ENCODE assay signal across 1 cellular context in the genomic region with DNA sequence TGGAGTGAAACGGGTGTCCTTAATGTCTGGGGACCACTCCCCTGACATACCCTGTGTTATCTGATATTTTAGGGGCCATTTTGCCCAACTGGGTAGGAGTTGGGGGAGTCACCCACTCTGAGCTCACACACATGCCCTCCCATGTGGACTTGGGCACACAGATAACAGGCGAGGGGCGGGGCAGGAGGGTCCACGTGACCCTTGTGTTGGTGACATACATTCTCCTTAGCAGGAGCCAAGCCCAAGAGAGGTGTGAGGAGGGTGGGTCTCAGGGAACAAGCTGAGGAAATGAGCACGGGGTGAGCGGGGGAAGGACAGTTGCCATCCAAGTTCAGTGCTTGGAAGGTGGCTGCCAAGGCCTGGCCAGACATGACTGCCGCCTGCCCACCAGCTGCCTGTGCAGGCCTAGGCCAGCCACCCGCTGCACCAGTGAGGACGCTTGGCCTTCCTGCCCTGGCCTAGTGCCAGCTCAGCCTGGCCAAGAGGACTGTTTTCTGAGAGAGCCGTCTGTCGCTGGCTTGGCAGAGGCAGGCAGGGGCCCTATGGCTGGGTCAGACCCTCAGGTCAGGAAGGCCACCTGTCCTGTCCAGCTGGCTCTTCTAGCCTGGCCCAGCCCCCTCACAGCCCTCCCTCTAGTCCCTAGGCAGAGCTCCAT.
TF ChIP-seq lines count a peak whose summit lies in the region.

No MANE protein-coding gene starts in this region.

TF ChIP-seq in HepG2, 621 proteins besides CTCF, POLR2A, EP300 and RAD21:
- no peak for TF ChIP-seq NRL (CRISPR knock-in tag; IDR thresholded peaks at IDR 0.05; ENCODE audit: borderline replicate concordance)
- TF ChIP-seq THYN1 (CRISPR knock-in tag; IDR thresholded peaks at IDR 0.05; ENCODE audit: borderline replicate concordance, low read depth) = no peak
- no peak for TF ChIP-seq ZNF235 (CRISPR knock-in tag; IDR thresholded peaks at IDR 0.05; ENCODE audit: borderline replicate concordance)
- TF ChIP-seq USF2 (IDR thresholded peaks at IDR 0.05; ENCODE audit: low read depth, low read length) = no peak
- peak; percentile 19; the same call in 1 of the 2 replicates for TF ChIP-seq USF2 (CRISPR knock-in tag; IDR thresholded peaks at IDR 0.05; ENCODE audit: borderline replicate concordance)
- TF ChIP-seq ZFY (CRISPR knock-in tag; IDR thresholded peaks at IDR 0.05) = no peak
- no peak for TF ChIP-seq KLF16 (CRISPR knock-in tag; IDR thresholded peaks at IDR 0.05)
- no peak for TF ChIP-seq ISX (CRISPR knock-in tag; conservative IDR thresholded peaks at IDR 0.05)
- 0 out of 2 replicates have a peak, but pooled peaks have one; percentile 22 for TF ChIP-seq ZNF788 (CRISPR knock-in tag; IDR thresholded peaks at IDR 0.05; ENCODE audit: borderline replicate concordance)
- no peak for TF ChIP-seq AFF4 (CRISPR knock-in tag; IDR thresholded peaks at IDR 0.05)
- TF ChIP-seq, protein P1, sequence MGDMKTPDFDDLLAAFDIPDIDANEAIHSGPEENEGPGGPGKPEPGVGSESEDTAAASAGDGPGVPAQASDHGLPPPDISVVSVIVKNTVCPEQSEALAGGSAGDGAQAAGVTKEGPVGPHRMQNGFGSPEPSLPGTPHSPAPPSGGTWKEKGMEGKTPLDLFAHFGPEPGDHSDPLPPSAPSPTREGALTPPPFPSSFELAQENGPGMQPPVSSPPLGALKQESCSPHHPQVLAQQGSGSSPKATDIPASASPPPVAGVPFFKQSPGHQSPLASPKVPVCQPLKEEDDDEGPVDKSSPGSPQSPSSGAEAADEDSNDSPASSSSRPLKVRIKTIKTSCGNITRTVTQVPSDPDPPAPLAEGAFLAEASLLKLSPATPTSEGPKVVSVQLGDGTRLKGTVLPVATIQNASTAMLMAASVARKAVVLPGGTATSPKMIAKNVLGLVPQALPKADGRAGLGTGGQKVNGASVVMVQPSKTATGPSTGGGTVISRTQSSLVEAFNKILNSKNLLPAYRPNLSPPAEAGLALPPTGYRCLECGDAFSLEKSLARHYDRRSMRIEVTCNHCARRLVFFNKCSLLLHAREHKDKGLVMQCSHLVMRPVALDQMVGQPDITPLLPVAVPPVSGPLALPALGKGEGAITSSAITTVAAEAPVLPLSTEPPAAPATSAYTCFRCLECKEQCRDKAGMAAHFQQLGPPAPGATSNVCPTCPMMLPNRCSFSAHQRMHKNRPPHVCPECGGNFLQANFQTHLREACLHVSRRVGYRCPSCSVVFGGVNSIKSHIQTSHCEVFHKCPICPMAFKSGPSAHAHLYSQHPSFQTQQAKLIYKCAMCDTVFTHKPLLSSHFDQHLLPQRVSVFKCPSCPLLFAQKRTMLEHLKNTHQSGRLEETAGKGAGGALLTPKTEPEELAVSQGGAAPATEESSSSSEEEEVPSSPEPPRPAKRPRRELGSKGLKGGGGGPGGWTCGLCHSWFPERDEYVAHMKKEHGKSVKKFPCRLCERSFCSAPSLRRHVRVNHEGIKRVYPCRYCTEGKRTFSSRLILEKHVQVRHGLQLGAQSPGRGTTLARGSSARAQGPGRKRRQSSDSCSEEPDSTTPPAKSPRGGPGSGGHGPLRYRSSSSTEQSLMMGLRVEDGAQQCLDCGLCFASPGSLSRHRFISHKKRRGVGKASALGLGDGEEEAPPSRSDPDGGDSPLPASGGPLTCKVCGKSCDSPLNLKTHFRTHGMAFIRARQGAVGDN (CRISPR knock-in tag; IDR thresholded peaks at IDR 0.05) = peak; percentile 17; the same call in 1 of the 2 replicates
- TF ChIP-seq ZNF691 (CRISPR knock-in tag; IDR thresholded peaks at IDR 0.05; ENCODE audit: borderline replicate concordance, low read depth) = no peak
